21 cellular contexts compared by ENCODE assay signal in genomic region chr6:16253399-16254144, GRCh38. TPM values are rescaled to one million over a fixed set of nuclear protein-coding genes. Genes with fewer than 3 reads are reported as not detected.
DNase-seq lines count a peak whose midpoint lies in the region; ATAC-seq and TF ChIP-seq lines count a peak whose summit lies in the region.
"Had no signal": no experiment of that assay in that cellular context is flagged by ENCODE, and none has a peak within 500 bp of the region (broad histone marks: within the 10 kb centered on the region; RNA-seq: fewer than 3 reads in every experiment).

No MANE protein-coding gene starts in this region.

- H3K4me1 Mint-ChIP-seq in natural killer cell, result peaks cover 16 to 23% of the 10 kb centered on the region in 2 donors
- H3K4me1 Mint-ChIP-seq in natural killer cell treated with Interleukin-12 subunit alpha and Interleukin-12 subunit beta and Interleukin-15 and Interleukin-18, amount 100 ng/mL, for 72 hours (ENCODE audit: low read depth in 2 of 2), result peaks cover 11 to 15% of the 10 kb centered on the region in 2 donors
- H3K4me1 Mint-ChIP-seq in stimulated activated effector memory CD8-positive, alpha-beta T cell treated with anti-CD3 and anti-CD28 coated beads, Interleukin-12 subunit alpha, Interleukin-12 subunit beta, amount 100 ng/mL, for 72 hours, result peaks cover 18% of the 10 kb centered on the region
- H3K4me1 Mint-ChIP-seq: B cell; CD4-positive, CD25-positive, alpha-beta regulatory T cell had no signal

- ATAC-seq in natural killer cell (no peak), HG02852 (IDR thresholded peaks at IDR 0.05; ENCODE audit: unreplicated experiment) (no peak)
- ATAC-seq in natural killer cell treated with Interleukin-12 subunit alpha and Interleukin-12 subunit beta and Interleukin-15 and Interleukin-18, amount 100 ng/mL, for 72 hours, result no peak
- no peak for ATAC-seq in stimulated activated effector memory CD8-positive, alpha-beta T cell treated with anti-CD3 and anti-CD28 coated beads, Interleukin-12 subunit alpha, Interleukin-12 subunit beta, amount 100 ng/mL, for 72 hours
- ATAC-seq: GM23338, HCT116 had no signal

- H2BK5ac ChIP-seq in mesendoderm (ENCODE audit: low read length), result no peak overlapping the region

- H3K4me3 Mint-ChIP-seq in natural killer cell, result peak overlapping the region; percentile 52
- H3K4me3 Mint-ChIP-seq in natural killer cell treated with Interleukin-12 subunit alpha and Interleukin-12 subunit beta and Interleukin-15 and Interleukin-18, amount 100 ng/mL, for 72 hours, result no peak overlapping the region
- no peak overlapping the region for H3K4me3 Mint-ChIP-seq in stimulated activated effector memory CD8-positive, alpha-beta T cell treated with anti-CD3 and anti-CD28 coated beads, Interleukin-12 subunit alpha, Interleukin-12 subunit beta, amount 100 ng/mL, for 72 hours
- H3K4me3 Mint-ChIP-seq: B cell; CD4-positive, CD25-positive, alpha-beta regulatory T cell; CD8-positive, alpha-beta memory T cell; GM23338; H9; HFFc6 had no signal

- DNase-seq in natural killer cell, result no peak
- no peak for DNase-seq in natural killer cell treated with Interleukin-12 subunit alpha and Interleukin-12 subunit beta and Interleukin-15 and Interleukin-18, amount 100 ng/mL, for 72 hours (ENCODE audit: low spot score)
- DNase-seq in mesendoderm, result no peak
- no peak for DNase-seq in stimulated activated effector memory CD8-positive, alpha-beta T cell treated with anti-CD3 and anti-CD28 coated beads, Interleukin-12 subunit alpha, Interleukin-12 subunit beta, amount 100 ng/mL, for 72 hours (ENCODE audit: low spot score in 2 of 2)
- no peak for DNase-seq in stimulated activated CD4-positive, alpha-beta T cell treated with anti-CD3 and anti-CD28 coated beads, Interleukin-4, amount 100 ng/mL, for 4 hours
- DNase-seq: CD4-positive, CD25-positive, alpha-beta regulatory T cell; CD8-positive, alpha-beta memory T cell; DMS 273 treated with DMSO at 0.1 percent for 48 hours; DMS53; DMS79 treated with DMSO at 0.1 percent for 48 hours; GF-D8; H9; HFFc6 had no signal

- H2AK5ac ChIP-seq in mesendoderm (ENCODE audit: low read length), result no peak overlapping the region

- no peak overlapping the region for H2BK15ac ChIP-seq in mesendoderm (replicated peaks; ENCODE audit: low read depth)

- TF ChIP-seq CTCF in natural killer cell (IDR thresholded peaks at IDR 0.05), result no peak

- WGBS in mesendoderm (ENCODE audit: extremely low coverage, insufficient coverage, low lambda C conversion rate), result no CpG with 5 or more reads among the region's 10 CpGs

- no peak overlapping the region for H3K56ac ChIP-seq in mesendoderm (ENCODE audit: low read length)

- no peaks in the 10 kb centered on the region for H3K79me1 ChIP-seq in mesendoderm (ENCODE audit: low read length)

- peaks cover 8 to 11% of the 10 kb centered on the region in 2 donors for H3K27me3 Mint-ChIP-seq in natural killer cell (ENCODE audit: low read depth in 2 of 2)
- peaks cover 0 to 8% of the 10 kb centered on the region in 2 donors for H3K27me3 Mint-ChIP-seq in natural killer cell treated with Interleukin-12 subunit alpha and Interleukin-12 subunit beta and Interleukin-15 and Interleukin-18, amount 100 ng/mL, for 72 hours

- H3K36me3 Mint-ChIP-seq in natural killer cell, result no peaks in the 10 kb centered on the region
- no peaks in the 10 kb centered on the region for H3K36me3 Mint-ChIP-seq in natural killer cell treated with Interleukin-12 subunit alpha and Interleukin-12 subunit beta and Interleukin-15 and Interleukin-18, amount 100 ng/mL, for 72 hours
- no peaks in the 10 kb centered on the region for H3K36me3 Mint-ChIP-seq in stimulated activated effector memory CD8-positive, alpha-beta T cell treated with anti-CD3 and anti-CD28 coated beads, Interleukin-12 subunit alpha, Interleukin-12 subunit beta, amount 100 ng/mL, for 72 hours
- H3K36me3 Mint-ChIP-seq: CD4-positive, CD25-positive, alpha-beta regulatory T cell had no signal

- peaks cover 4% of the 10 kb centered on the region for H3K4me1 ChIP-seq in mesendoderm (ENCODE audit: control insufficient read depth, low read depth, low read length)

- H3K9me3 Mint-ChIP-seq in natural killer cell, result no peaks in the 10 kb centered on the region
- no peaks in the 10 kb centered on the region for H3K9me3 Mint-ChIP-seq in natural killer cell treated with Interleukin-12 subunit alpha and Interleukin-12 subunit beta and Interleukin-15 and Interleukin-18, amount 100 ng/mL, for 72 hours
- H3K9me3 Mint-ChIP-seq in stimulated activated effector memory CD8-positive, alpha-beta T cell treated with anti-CD3 and anti-CD28 coated beads, Interleukin-12 subunit alpha, Interleukin-12 subunit beta, amount 100 ng/mL, for 72 hours, result no peaks in the 10 kb centered on the region
- H3K9me3 Mint-ChIP-seq: CD8-positive, alpha-beta memory T cell; GM23338 had no signal

- intact Hi-C loops in natural killer cell (cut with micrococcal nuclease), result loop anchor here (2.0 to 10.0 kb wide), 2 partner anchors 15 to 511 kb away; partner anchors contain the start of genes ATXN1 and GMPR

- no peak overlapping the region for H3K23ac ChIP-seq in mesendoderm (ENCODE audit: low read length)

- no peak overlapping the region for H3K4me3 ChIP-seq in mesendoderm (ENCODE audit: low read length)
- H3K4me3 ChIP-seq: BLaER1, GM23338 had no signal

- H2BK120ac ChIP-seq in mesendoderm (ENCODE audit: low read depth, low read length), result peak overlapping the region; percentile 83

- H4K8ac ChIP-seq in mesendoderm (ENCODE audit: low read depth, low read length), result no peak overlapping the region

- H3K9ac ChIP-seq in mesendoderm (ENCODE audit: low read length), result no peak overlapping the region
- H3K9ac ChIP-seq: BLaER1 had no signal

- no peak overlapping the region for H3K18ac ChIP-seq in mesendoderm (ENCODE audit: low read length)

- no peaks in the 10 kb centered on the region for H3K36me3 ChIP-seq in mesendoderm (ENCODE audit: control insufficient read depth, insufficient read depth, low read length)
- H3K36me3 ChIP-seq: BLaER1 had no signal

- H3K27me3 ChIP-seq in mesendoderm (ENCODE audit: insufficient read depth, low read length, poor library complexity), result no peaks in the 10 kb centered on the region
- H3K27me3 ChIP-seq: BLaER1 had no signal

- peak overlapping the region in 1 of 2 donors; percentile 83 for H3K27ac Mint-ChIP-seq in natural killer cell
- H3K27ac Mint-ChIP-seq in natural killer cell treated with Interleukin-12 subunit alpha and Interleukin-12 subunit beta and Interleukin-15 and Interleukin-18, amount 100 ng/mL, for 72 hours, result peak overlapping the region in 1 of 2 donors; percentile 4
- H3K27ac Mint-ChIP-seq in stimulated activated effector memory CD8-positive, alpha-beta T cell treated with anti-CD3 and anti-CD28 coated beads, Interleukin-12 subunit alpha, Interleukin-12 subunit beta, amount 100 ng/mL, for 72 hours, result peak overlapping the region; percentile 1
- H3K27ac Mint-ChIP-seq: B cell; CD4-positive, CD25-positive, alpha-beta regulatory T cell; GM23338; H9; HFFc6 had no signal

- no peak overlapping the region for H3K4me2 ChIP-seq in mesendoderm (ENCODE audit: low read length)
- H3K4me2 ChIP-seq: BLaER1, GM23338 had no signal

- H3K4ac ChIP-seq in mesendoderm (ENCODE audit: low read depth, low read length), result no peak overlapping the region

- H3K79me2 ChIP-seq in mesendoderm (ENCODE audit: control insufficient read depth, insufficient read depth, low read length), result no peaks in the 10 kb centered on the region

- H3K27ac ChIP-seq in mesendoderm (ENCODE audit: low read depth, low read length), result no peak overlapping the region
- H3K27ac ChIP-seq: 22Rv1, BLaER1, C4-2B had no signal

- no peak overlapping the region for H4K5ac ChIP-seq in mesendoderm (ENCODE audit: low read length)

RNA-seq across cellular contexts. Expression of gene GMPR, which starts 15.2 kb away (rescaled TPM):
- 1 to 10 TPM in 2 of 3 donors, under 1 TPM in 1; 0.95 to 3.4 (median 3.2) TPM for total RNA-seq in natural killer cell
- total RNA-seq in natural killer cell treated with Interleukin-12 subunit alpha and Interleukin-12 subunit beta and Interleukin-15 and Interleukin-18, amount 100 ng/mL, for 72 hours, result 1 to 10 TPM in 1 of 2 donors, under 1 TPM in 1; 0.31 to 3.9 TPM
- polyA plus RNA-seq in mesendoderm (2013, experiment 1 of 2), result 19.3 TPM
- polyA plus RNA-seq in mesendoderm (2013, experiment 2 of 2), result 19.7 TPM
- total RNA-seq: B cell, G401 had no signal
